Comparison of ENCODE assay signal across 8 cellular contexts in the genomic region with DNA sequence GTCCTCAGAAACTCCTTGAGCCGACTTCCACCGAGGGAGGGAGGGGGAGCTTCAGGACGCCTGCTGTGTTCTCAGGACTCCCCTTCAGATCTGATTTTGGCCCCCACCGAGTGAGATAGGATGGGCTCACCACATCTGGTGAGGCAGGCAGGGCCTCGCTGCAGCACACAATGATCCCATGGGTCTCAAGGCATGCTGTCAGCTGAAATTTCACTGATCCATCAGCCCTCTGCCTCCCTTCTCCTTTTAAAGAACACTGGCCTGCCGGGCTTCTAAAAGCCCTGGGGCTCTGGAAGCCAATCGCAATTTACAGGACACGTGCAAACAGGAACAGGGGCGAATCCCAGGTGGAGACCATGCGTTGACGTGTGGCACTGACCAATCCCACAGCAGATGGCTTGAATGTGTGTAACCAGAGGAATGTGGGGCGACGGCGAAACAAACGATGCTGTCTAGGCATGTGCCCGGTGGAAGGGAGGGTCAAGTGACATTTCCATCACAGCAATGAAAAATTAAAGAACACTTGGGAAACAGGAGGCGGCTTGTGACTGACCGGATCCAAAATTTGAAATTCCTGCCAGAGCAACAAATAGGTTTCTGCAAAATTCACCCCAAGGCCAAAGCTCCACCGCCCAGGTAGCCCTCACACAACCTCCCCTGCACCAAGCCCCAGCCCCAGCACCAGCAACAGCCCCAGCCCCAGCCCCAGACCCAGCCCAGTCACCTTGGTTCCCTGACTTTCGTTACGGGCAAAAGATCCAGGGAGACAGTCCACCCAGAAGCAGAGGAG.
DNase-seq lines count a peak whose midpoint lies in the region; ATAC-seq, FAIRE-seq and TF ChIP-seq lines count a peak whose summit lies in the region.

No MANE protein-coding gene starts in this region.

- peak overlapping the region; percentile 53 for H3K4me3 Mint-ChIP-seq in activated T-cell treated with anti-CD3 and anti-CD28 coated beads, Interleukin-2, amount 50 U/mL, for 24 hours
- H3K4me3 Mint-ChIP-seq in activated CD8-positive, alpha-beta T cell treated with anti-CD3 and anti-CD28 coated beads for 36 hours = peak overlapping the region; percentile 39

- H3K27ac ChIP-seq in kidney (ENCODE audit: low read depth in 2 of 2, low read length in 2 of 2) (no peak overlapping the region), thymus (ENCODE audit: low read depth) (no peak overlapping the region)

- no peak overlapping the region for H3K27ac Mint-ChIP-seq in activated T-cell treated with anti-CD3 and anti-CD28 coated beads, Interleukin-2, amount 50 U/mL, for 24 hours
- H3K27ac Mint-ChIP-seq in activated CD8-positive, alpha-beta T cell treated with anti-CD3 and anti-CD28 coated beads for 36 hours = no peak overlapping the region

- H3K4me3 ChIP-seq in kidney (ENCODE audit: low read length in 2 of 2) = peak overlapping the region; percentile 44 to 60
- H3K4me3 ChIP-seq in thymus (ENCODE audit: low read length) = peak overlapping the region; percentile 22

- POLR2A ChIA-PET in activated CD8-positive, alpha-beta T cell treated with anti-CD3 and anti-CD28 coated beads for 36 hours (lab: Charles Lee) = no interaction called here

- H3K4me1 Mint-ChIP-seq in activated T-cell treated with anti-CD3 and anti-CD28 coated beads, Interleukin-2, amount 50 U/mL, for 24 hours (ENCODE audit: low read depth) = peaks cover 63% of the 10 kb centered on the region
- H3K4me1 Mint-ChIP-seq in activated CD8-positive, alpha-beta T cell treated with anti-CD3 and anti-CD28 coated beads for 36 hours (ENCODE audit: low read depth) = peaks cover 38% of the 10 kb centered on the region

- H3K9ac ChIP-seq in kidney (ENCODE audit: low read length in 2 of 2) = peak overlapping the region in 1 of 2 donors; percentile 34

- no peaks in the 10 kb centered on the region for H3K9me3 Mint-ChIP-seq in activated T-cell treated with anti-CD3 and anti-CD28 coated beads, Interleukin-2, amount 50 U/mL, for 24 hours
- no peaks in the 10 kb centered on the region for H3K9me3 Mint-ChIP-seq in activated CD8-positive, alpha-beta T cell treated with anti-CD3 and anti-CD28 coated beads for 36 hours

- peaks cover 91% of the 10 kb centered on the region for H3K27me3 Mint-ChIP-seq in activated T-cell treated with anti-CD3 and anti-CD28 coated beads, Interleukin-2, amount 50 U/mL, for 24 hours
- H3K27me3 Mint-ChIP-seq in activated CD8-positive, alpha-beta T cell treated with anti-CD3 and anti-CD28 coated beads for 36 hours = peaks cover 78% of the 10 kb centered on the region

- intact Hi-C loops in activated CD8-positive, alpha-beta T cell treated with anti-CD3 and anti-CD28 coated beads for 36 hours (cut with micrococcal nuclease) = no loop called here
- intact Hi-C loops in kidney (cut with DNase I) = no loop called here

- H3K27me3 ChIP-seq in thymus (ENCODE audit: control insufficient read depth, insufficient read depth) = peaks cover 61% of the 10 kb centered on the region

- H3K36me3 Mint-ChIP-seq in activated T-cell treated with anti-CD3 and anti-CD28 coated beads, Interleukin-2, amount 50 U/mL, for 24 hours (ENCODE audit: low read depth) = no peaks in the 10 kb centered on the region
- no peaks in the 10 kb centered on the region for H3K36me3 Mint-ChIP-seq in activated CD8-positive, alpha-beta T cell treated with anti-CD3 and anti-CD28 coated beads for 36 hours (ENCODE audit: low read depth)

- 41% methylated on average over 21 of the region's 21 CpGs for WGBS in thymus

- no peak for TF ChIP-seq CTCF in activated CD8-positive, alpha-beta T cell treated with anti-CD3 and anti-CD28 coated beads for 36 hours (IDR thresholded peaks at IDR 0.05)
- TF ChIP-seq CTCF in kidney (IDR thresholded peaks at IDR 0.05; ENCODE audit: borderline replicate concordance, extremely low read depth, insufficient read depth) = no peak

- CTCF ChIA-PET in activated CD8-positive, alpha-beta T cell treated with anti-CD3 and anti-CD28 coated beads for 36 hours (lab: Charles Lee) = no interaction called here

- no peaks in the 10 kb centered on the region for H3K9me3 ChIP-seq in kidney (ENCODE audit: control insufficient read depth in 1 of 2, low read length in 2 of 2)
- H3K9me3 ChIP-seq in thymus (ENCODE audit: control insufficient read depth) = no peaks in the 10 kb centered on the region

- TF ChIP-seq POLR2A in GM12892 (IDR thresholded peaks at IDR 0.05; ENCODE audit: low read depth, low read length) = no peak

- H3K36me3 ChIP-seq in kidney (ENCODE audit: control insufficient read depth in 1 of 2, insufficient read depth in 2 of 2, low read length in 2 of 2) (no peaks in the 10 kb centered on the region), thymus (ENCODE audit: control insufficient read depth, insufficient read depth) (no peaks in the 10 kb centered on the region)

- ATAC-seq in activated CD8-positive, alpha-beta T cell treated with anti-CD3 and anti-CD28 coated beads for 36 hours = no peak

- FAIRE-seq in kidney (lab: Jason Lieb, UNC) = no peak
- FAIRE-seq in frontal cortex (lab: Jason Lieb, UNC) = no peak
- FAIRE-seq in GM12892 (lab: Jason Lieb, UNC) = no peak

- H3K4me1 ChIP-seq in kidney (ENCODE audit: control insufficient read depth in 1 of 2, insufficient read depth in 1 of 2, low read depth in 1 of 2, low read length in 2 of 2) = peaks cover 6 to 37% of the 10 kb centered on the region in 2 donors
- H3K4me1 ChIP-seq in thymus (ENCODE audit: control insufficient read depth, insufficient read depth, low read length) = peaks cover 4% of the 10 kb centered on the region

- no peak for DNase-seq in activated T-cell treated with anti-CD3 and anti-CD28 coated beads, Interleukin-2, amount 50 U/mL, for 24 hours
- DNase-seq in activated T-cell treated with anti-CD3 and anti-CD28 coated beads, Interleukin-2, amount 50 U/mL, for 48 hours = no peak
- DNase-seq in activated CD8-positive, alpha-beta T cell treated with anti-CD3 and anti-CD28 coated beads for 36 hours = no peak
- DNase-seq in kidney (peak; percentile 81), frontal cortex (ENCODE audit: low spot score in 2 of 2) (no peak), NAMALWA (ENCODE audit: low spot score) (no peak), GM12892 (ENCODE audit: insufficient read length) (no peak)
